20 cellular contexts compared by ENCODE assay signal in the genomic region with DNA sequence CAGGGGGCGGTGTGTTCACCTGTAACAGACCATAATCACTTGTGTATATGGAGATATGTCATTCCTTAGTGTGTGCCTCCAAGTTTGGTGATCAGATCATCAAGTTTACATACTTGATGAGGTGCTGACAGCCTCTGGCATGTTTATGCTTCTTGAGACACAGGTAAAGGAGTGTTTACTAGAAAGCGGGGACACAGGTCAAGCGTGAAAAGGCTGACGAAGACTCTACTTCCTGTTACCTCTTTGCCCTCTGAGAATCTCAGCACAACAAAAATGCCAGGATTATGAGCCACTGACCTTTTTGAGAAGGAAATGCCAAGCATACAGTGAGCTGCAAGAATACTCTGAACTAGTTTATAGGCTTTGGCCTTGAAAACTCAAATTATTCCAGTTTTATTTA. TPM values are rescaled to one million over a fixed set of nuclear protein-coding genes. Genes with fewer than 3 reads are reported as not detected.
A peak's percentile ranks its signal among the peaks of the same experiment; 100 is the strongest.
DNase-seq lines count a peak whose midpoint lies in the region; ATAC-seq, FAIRE-seq and TF ChIP-seq lines count a peak whose summit lies in the region.
"Had no signal": no experiment of that assay in that cellular context is flagged by ENCODE, and none has a peak within 500 bp of the region (broad histone marks: within the 10 kb centered on the region; RNA-seq: fewer than 3 reads in every experiment).

No MANE protein-coding gene starts in this region.

- peaks cover 17% of the 10 kb centered on the region for H3K36me3 Mint-ChIP-seq in type B pancreatic cell
- H3K36me3 Mint-ChIP-seq in CD8-positive, alpha-beta memory T cell = peaks cover 3 to 45% (median 14%) of the 10 kb centered on the region in 3 donors

- no peak overlapping the region for H3K4ac ChIP-seq in neuronal stem cell (ENCODE audit: low read length)

- CTCF ChIA-PET in GM10248 (lab: Yijun Ruan, JAX) = interaction anchor here (0.7 to 1.7 kb wide), 4 partner anchors 11 to 154 kb away, joined by 3 to 6 read pairs (median 4); no protein-coding TSS in a partner anchor
- CTCF ChIA-PET in CD8-positive, alpha-beta memory T cell (lab: Charles Lee) = no interaction called here

- H3K4me1 Mint-ChIP-seq in type B pancreatic cell (ENCODE audit: unreplicated experiment) = no peaks in the 10 kb centered on the region
- H3K4me1 Mint-ChIP-seq in CD8-positive, alpha-beta memory T cell = peaks cover 0 to 3% (median 0%) of the 10 kb centered on the region in 3 donors

- H3K4me3 Mint-ChIP-seq in type B pancreatic cell = no peak overlapping the region
- H3K4me3 Mint-ChIP-seq in CD8-positive, alpha-beta memory T cell = no peak overlapping the region
- H3K4me3 Mint-ChIP-seq: activated CD8-positive, alpha-beta T cell treated with anti-CD3 and anti-CD28 coated beads for 36 hours; T-helper 1 cell treated with Interleukin-12 subunit alpha and Interleukin-12 subunit beta and Interleukin-4 antibody, amounts not matched to agents 30 μg/mL and 1 μg/mL, for 36 hours had no signal

- no peaks in the 10 kb centered on the region for H3K4me1 ChIP-seq in neuronal stem cell (ENCODE audit: control insufficient read depth in 2 of 2, insufficient read depth in 1 of 2, low read depth in 1 of 2, low read length in 2 of 2)
- H3K4me1 ChIP-seq in CD8-positive, alpha-beta memory T cell (ENCODE audit: insufficient read depth, low read length) = no peaks in the 10 kb centered on the region
- H3K4me1 ChIP-seq: esophagus muscularis mucosa, pancreas, sigmoid colon, uterus had no signal

- TF ChIP-seq CTCF in GM10248 (IDR thresholded peaks at IDR 0.05; ENCODE audit: control extremely low read depth, extremely low read depth, low read depth, missing control alignments) (no peak), bronchial epithelial cell (IDR thresholded peaks at IDR 0.05; ENCODE audit: insufficient read depth, low read length, severe bottlenecking) (no peak), type B pancreatic cell (conservative IDR thresholded peaks at IDR 0.05) (no peak)

- H4K8ac ChIP-seq in neuronal stem cell (ENCODE audit: low read depth, low read length) = no peak overlapping the region

- peak; percentile 15 for DNase-seq in GM10248 (ENCODE audit: extremely low spot score)
- peak; percentile 8 for DNase-seq in HK-2 (ENCODE audit: unreplicated experiment)
- DNase-seq in bronchial epithelial cell (ENCODE audit: low read depth) = peak; percentile 55
- DNase-seq in left colon = no peak
- no peak for DNase-seq in neuronal stem cell (ENCODE audit: low spot score)
- DNase-seq in type B pancreatic cell (ENCODE audit: extremely low spot score, unreplicated experiment) = no peak
- DNase-seq in CD8-positive, alpha-beta memory T cell = no peak
- no peak for DNase-seq in RPMI8226
- DNase-seq: activated CD8-positive, alpha-beta T cell treated with anti-CD3 and anti-CD28 coated beads for 36 hours; activated T-cell treated with anti-CD3 and anti-CD28 coated beads, Interleukin-2, amount 50 U/mL, for 48 hours; EL; glutamatergic neuron; NCI-H146; pancreas; sigmoid colon; uterus had no signal

- no peak overlapping the region for H2BK12ac ChIP-seq in neuronal stem cell (ENCODE audit: low read length)

- no peaks in the 10 kb centered on the region for H3K79me1 ChIP-seq in neuronal stem cell (ENCODE audit: low read depth, low read length)

- H3K9ac ChIP-seq in neuronal stem cell (ENCODE audit: low read depth, low read length, poor library complexity) = no peak overlapping the region

- H4K91ac ChIP-seq in neuronal stem cell (ENCODE audit: low read depth, low read length, poor library complexity) = no peak overlapping the region

- no peak overlapping the region for H3K18ac ChIP-seq in neuronal stem cell (ENCODE audit: low read length)

- no peak overlapping the region for H3K23ac ChIP-seq in neuronal stem cell (ENCODE audit: low read depth, low read length, poor library complexity)

- no peak overlapping the region for H3K4me3 ChIP-seq in bronchial epithelial cell (ENCODE audit: low read depth, low read length)
- H3K4me3 ChIP-seq in neuronal stem cell (ENCODE audit: low read length in 2 of 2) = no peak overlapping the region
- H3K4me3 ChIP-seq in CD8-positive, alpha-beta memory T cell (ENCODE audit: low read length) = no peak overlapping the region
- H3K4me3 ChIP-seq: esophagus muscularis mucosa, lung, pancreas, sigmoid colon, uterus had no signal

- no peak overlapping the region for H3K27ac Mint-ChIP-seq in type B pancreatic cell
- H3K27ac Mint-ChIP-seq in CD8-positive, alpha-beta memory T cell = no peak overlapping the region
- H3K27ac Mint-ChIP-seq: activated CD8-positive, alpha-beta T cell treated with anti-CD3 and anti-CD28 coated beads for 36 hours; activated naive CD4-positive, alpha-beta T cell treated with anti-CD3 and anti-CD28 coated beads, Interleukin-2, amount 50 U/mL, for 72 hours; T-helper 1 cell treated with Interleukin-12 subunit alpha and Interleukin-12 subunit beta and Interleukin-4 antibody, amounts not matched to agents 30 μg/mL and 1 μg/mL, for 36 hours had no signal

- no peaks in the 10 kb centered on the region for H3K27me3 ChIP-seq in bronchial epithelial cell (ENCODE audit: control insufficient read depth, insufficient read depth, low read length)
- H3K27me3 ChIP-seq in neuronal stem cell (ENCODE audit: control insufficient read depth in 3 of 3, insufficient read depth in 3 of 3, low read depth in 1 of 3, low read length in 3 of 3) = no peaks in the 10 kb centered on the region
- no peaks in the 10 kb centered on the region for H3K27me3 ChIP-seq in CD8-positive, alpha-beta memory T cell (ENCODE audit: insufficient read depth, low read length, poor library complexity, severe bottlenecking)
- H3K27me3 ChIP-seq: esophagus muscularis mucosa, pancreas, sigmoid colon, uterus had no signal

- H3K27me3 Mint-ChIP-seq in type B pancreatic cell = no peaks in the 10 kb centered on the region
- H3K27me3 Mint-ChIP-seq in CD8-positive, alpha-beta memory T cell = no peaks in the 10 kb centered on the region
- H3K27me3 Mint-ChIP-seq: activated CD8-positive, alpha-beta T cell treated with anti-CD3 and anti-CD28 coated beads for 36 hours had no signal

- no peak overlapping the region for H3K4me2 ChIP-seq in neuronal stem cell (ENCODE audit: insufficient read depth, low read length, poor library complexity, severe bottlenecking)

- H3K36me3 ChIP-seq in bronchial epithelial cell (ENCODE audit: control insufficient read depth, insufficient read depth, low read length) (peaks cover 4% of the 10 kb centered on the region), neuronal stem cell (replicated peaks in 1 of 2; ENCODE audit: control insufficient read depth in 2 of 2, insufficient read depth in 2 of 2, low read length in 2 of 2) (peaks cover 20 to 42% of the 10 kb centered on the region in 2 donors)
- H3K36me3 ChIP-seq in CD8-positive, alpha-beta memory T cell (ENCODE audit: insufficient read depth, low read length) = peaks cover 21% of the 10 kb centered on the region
- H3K36me3 ChIP-seq: uterus had no signal

- H2BK5ac ChIP-seq in neuronal stem cell (ENCODE audit: low read length) = no peak overlapping the region

- H2BK15ac ChIP-seq in neuronal stem cell (ENCODE audit: low read length) = no peak overlapping the region

- no peak overlapping the region for H2AFZ ChIP-seq in neuronal stem cell (ENCODE audit: low read length)

- H3K27ac ChIP-seq in neuronal stem cell (replicated peaks; ENCODE audit: low read length) = no peak overlapping the region
- H3K27ac ChIP-seq in CD8-positive, alpha-beta memory T cell (ENCODE audit: low read depth, low read length) = no peak overlapping the region
- H3K27ac ChIP-seq: esophagus muscularis mucosa, pancreas, sigmoid colon, uterus had no signal

- no peak overlapping the region for H2BK120ac ChIP-seq in neuronal stem cell (ENCODE audit: low read depth, low read length)

- POLR2A ChIA-PET in GM10248 (lab: Yijun Ruan, JAX) = no interaction called here
- POLR2A ChIA-PET in CD8-positive, alpha-beta memory T cell (lab: Charles Lee) = no interaction called here

- no peak overlapping the region for H3K14ac ChIP-seq in neuronal stem cell (ENCODE audit: low read length)

- peak; percentile 9 for ATAC-seq in left colon
- ATAC-seq: activated CD8-positive, alpha-beta T cell treated with anti-CD3 and anti-CD28 coated beads for 36 hours; activated naive CD4-positive, alpha-beta T cell treated with anti-CD3 and anti-CD28 coated beads, Interleukin-2, amount 50 U/mL, for 72 hours; pancreas had no signal

- no peak overlapping the region for H2AK5ac ChIP-seq in neuronal stem cell (ENCODE audit: low read depth, low read length)

- intact Hi-C loops in left colon (cut with DNase I, micrococcal nuclease) = no loop called here

- no CpG with 5 or more reads among the region's 4 CpGs for whole genome bisulfite sequencing in neuronal stem cell (ENCODE audit: extremely low coverage in 2 of 2, insufficient read length in 2 of 2, insufficient replicate concordance in 1 of 2), 2 donors

- no peaks in the 10 kb centered on the region for H3K9me3 ChIP-seq in neuronal stem cell (replicated peaks in 1 of 2; ENCODE audit: control insufficient read depth in 2 of 2, insufficient read depth in 1 of 2, low read depth in 1 of 2, low read length in 2 of 2)
- no peaks in the 10 kb centered on the region for H3K9me3 ChIP-seq in CD8-positive, alpha-beta memory T cell (ENCODE audit: low read length)
- H3K9me3 ChIP-seq: esophagus muscularis mucosa, pancreas, sigmoid colon, uterus had no signal

- H3K9me3 Mint-ChIP-seq in type B pancreatic cell = no peaks in the 10 kb centered on the region
- peaks cover 0 to 2% (median 0%) of the 10 kb centered on the region in 5 donors for H3K9me3 Mint-ChIP-seq in CD8-positive, alpha-beta memory T cell
- H3K9me3 Mint-ChIP-seq: activated CD8-positive, alpha-beta T cell treated with anti-CD3 and anti-CD28 coated beads for 36 hours; activated naive CD4-positive, alpha-beta T cell treated with anti-CD3 and anti-CD28 coated beads, Interleukin-2, amount 50 U/mL, for 72 hours had no signal

- no peak for FAIRE-seq in bronchial epithelial cell (lab: Jason Lieb, UNC)
- FAIRE-seq: pancreas had no signal

RNA-seq across cellular contexts. Expression of gene PRDM4, which starts 29.6 kb away (rescaled TPM):
- 21.3 and 21.9 TPM in 2 replicates for total RNA-seq in bronchial epithelial cell
- total RNA-seq in left colon = 10 to 100 TPM; 32.3 to 38.4 TPM
- polyA plus RNA-seq in neuronal stem cell (2013, experiment 1 of 2) = 13.1 TPM
- 13.2 TPM for polyA plus RNA-seq in neuronal stem cell (2013, experiment 2 of 2)
- total RNA-seq in type B pancreatic cell (ENCODE audit: low replicate concordance) = 35.0 and 38.9 TPM in 2 replicates
- 10 to 100 TPM; 30.5 to 33.8 TPM for total RNA-seq in CD8-positive, alpha-beta memory T cell
- polyA plus RNA-seq in CD8-positive, alpha-beta memory T cell = 25.2 TPM

RNA-seq across cellular contexts. Expression of gene ASCL4, which starts 43.1 kb away (rescaled TPM):
- not detected in 2 replicates for total RNA-seq in bronchial epithelial cell
- total RNA-seq in left colon = not detected
- polyA plus RNA-seq in neuronal stem cell (2013, experiment 1 of 2) = not detected
- not detected for polyA plus RNA-seq in neuronal stem cell (2013, experiment 2 of 2)
- total RNA-seq in type B pancreatic cell (ENCODE audit: low replicate concordance) = 0.67 TPM in 1 of 2 replicates, not detected in the other
- not detected for total RNA-seq in CD8-positive, alpha-beta memory T cell
- not detected for polyA plus RNA-seq in CD8-positive, alpha-beta memory T cell
- total RNA-seq: activated CD8-positive, alpha-beta T cell treated with anti-CD3 and anti-CD28 coated beads for 36 hours; activated naive CD4-positive, alpha-beta T cell treated with anti-CD3 and anti-CD28 coated beads, Interleukin-2, amount 50 U/mL, for 72 hours; esophagus muscularis mucosa; lung; pancreas; sigmoid colon; uterus had no signal
- polyA plus RNA-seq: lung had no signal

RNA-seq across cellular contexts. Expression of gene PWP1, which starts 45.8 kb away (rescaled TPM):
- total RNA-seq in bronchial epithelial cell (67.2 and 92.1 TPM in 2 replicates), left colon (10 to 100 TPM; 19.1 to 20.6 TPM), type B pancreatic cell (ENCODE audit: low replicate concordance) (33.5 and 33.6 TPM in 2 replicates)
- 49.5 TPM for polyA plus RNA-seq in neuronal stem cell (2013, experiment 1 of 2)
- 56.3 TPM for polyA plus RNA-seq in neuronal stem cell (2013, experiment 2 of 2)
- 10 to 100 TPM; 72.3 to 80.2 TPM for total RNA-seq in CD8-positive, alpha-beta memory T cell
- polyA plus RNA-seq in CD8-positive, alpha-beta memory T cell = 71.3 TPM

Comparison
In these comparisons a context has a peak if more than half of its experiments do, and no peak if none do; other contexts are left out.
1. DNase-seq: peak in GM10248 (single experiment), HK-2 (single experiment) and bronchial epithelial cell (single experiment); none in left colon (0 of 2), neuronal stem cell (single experiment), type B pancreatic cell (single experiment), CD8-positive, alpha-beta memory T cell (0 of 5) and RPMI8226 (single experiment).